In genomic region chr1:116379674-116380498, GRCh38 we compare ENCODE assay signal across 1 cellular context.
TF ChIP-seq lines count a peak whose summit lies in the region.

No MANE protein-coding gene starts in this region.

TF ChIP-seq in GM23338, 12 proteins besides CTCF, POLR2A, EP300 and RAD21 (continued from another document):
- TF ChIP-seq REST (IDR thresholded peaks at IDR 0.05; ENCODE audit: unreplicated experiment) (no peak), EZH2 (IDR thresholded peaks at IDR 0.05; ENCODE audit: low read depth, unreplicated experiment) (no peak), POLR2AphosphoS5 (IDR thresholded peaks at IDR 0.05; ENCODE audit: low read depth) (no peak), EZH2phosphoT487 (IDR thresholded peaks at IDR 0.05; ENCODE audit: unreplicated experiment) (no peak), ZNF114 (CRISPR knock-in tag; IDR thresholded peaks at IDR 0.05) (no peak), STAT1 (IDR thresholded peaks at IDR 0.05; ENCODE audit: unreplicated experiment) (no peak), ZNF331 (CRISPR knock-in tag; IDR thresholded peaks at IDR 0.05; ENCODE audit: low read depth) (no peak), JUNB (IDR thresholded peaks at IDR 0.05; ENCODE audit: unreplicated experiment) (no peak), ETS1 (IDR thresholded peaks at IDR 0.05) (no peak)
TF ChIP-seq in GM23338: peak in this region for 0.
